11 cellular contexts compared by ENCODE assay signal in genomic region chr5:169979871-169980270, GRCh38. TPM values are rescaled to one million over a fixed set of nuclear protein-coding genes. Genes with fewer than 3 reads are reported as not detected.
DNase-seq lines count a peak whose midpoint lies in the region; ATAC-seq and TF ChIP-seq lines count a peak whose summit lies in the region.
"Had no signal": no experiment of that assay in that cellular context is flagged by ENCODE, and none has a peak within 500 bp of the region (broad histone marks: within the 10 kb centered on the region; RNA-seq: fewer than 3 reads in every experiment).

No MANE protein-coding gene starts in this region.

- no peaks in the 10 kb centered on the region for H3K9me3 ChIP-seq in CD8-positive, alpha-beta T cell (ENCODE audit: low read length)

- peak overlapping the region; percentile 76 for H3K27ac Mint-ChIP-seq in osteocyte (ENCODE audit: unreplicated experiment)
- H3K27ac Mint-ChIP-seq in CD8-positive, alpha-beta T cell = no peak overlapping the region
- H3K27ac Mint-ChIP-seq: T-helper 2 cell treated with Interferon-gamma antibody and Interleukin-4, amounts not matched to agents 5 μg/mL and 100 μg/mL, for 36 hours had no signal

- no peaks in the 10 kb centered on the region for H3K9me3 Mint-ChIP-seq in osteocyte (ENCODE audit: unreplicated experiment)
- no peaks in the 10 kb centered on the region for H3K9me3 Mint-ChIP-seq in CD8-positive, alpha-beta T cell
- H3K9me3 Mint-ChIP-seq: T-helper 2 cell treated with Interferon-gamma antibody and Interleukin-4, amounts not matched to agents 5 μg/mL and 100 μg/mL, for 36 hours had no signal

- no peaks in the 10 kb centered on the region for H3K27me3 ChIP-seq in CD8-positive, alpha-beta T cell (ENCODE audit: insufficient read depth, low read length)

- no peak for TF ChIP-seq CTCF in WI38 (IDR thresholded peaks at IDR 0.05; ENCODE audit: low read depth, low read length)
- no peak for TF ChIP-seq CTCF in fibroblast of the aortic adventitia (IDR thresholded peaks at IDR 0.05; ENCODE audit: insufficient read depth, low read length)
- no peak for TF ChIP-seq CTCF in osteocyte (IDR thresholded peaks at IDR 0.05)
- TF ChIP-seq CTCF in CD8-positive, alpha-beta T cell (IDR thresholded peaks at IDR 0.05) = no peak

- CTCF ChIA-PET in CD8-positive, alpha-beta T cell (lab: Charles Lee) = interaction anchor here (0.9 to 1.5 kb wide), 2 partner anchors 8 to 11 kb away, joined by 4 to 6 read pairs; no protein-coding TSS in a partner anchor

- H3K4me3 ChIP-seq in WI38 (ENCODE audit: low read depth, low read length) = peak overlapping the region; percentile 71
- peak overlapping the region; percentile 79 for H3K4me3 ChIP-seq in fibroblast of the aortic adventitia (ENCODE audit: low read depth, low read length)
- no peak overlapping the region for H3K4me3 ChIP-seq in CD8-positive, alpha-beta T cell (ENCODE audit: low read depth, low read length)
- H3K4me3 ChIP-seq: GM12878 had no signal

- intact Hi-C loops in CD8-positive, alpha-beta T cell (cut with DNase I, micrococcal nuclease) = no loop called here

- peaks cover 45% of the 10 kb centered on the region for H3K4me1 Mint-ChIP-seq in osteocyte (ENCODE audit: unreplicated experiment)
- H3K4me1 Mint-ChIP-seq in CD8-positive, alpha-beta T cell (ENCODE audit: low read depth) = no peaks in the 10 kb centered on the region

- H3K36me3 ChIP-seq in CD8-positive, alpha-beta T cell (ENCODE audit: insufficient read depth, low read length) = peaks cover 18% of the 10 kb centered on the region

- peak overlapping the region; percentile 78 for H3K4me3 Mint-ChIP-seq in osteocyte (ENCODE audit: unreplicated experiment)
- no peak overlapping the region for H3K4me3 Mint-ChIP-seq in CD8-positive, alpha-beta T cell
- H3K4me3 Mint-ChIP-seq: T-helper 2 cell treated with Interferon-gamma antibody and Interleukin-4, amounts not matched to agents 5 μg/mL and 100 μg/mL, for 36 hours had no signal

- no peak for ATAC-seq in GM19467 (IDR thresholded peaks at IDR 0.05; ENCODE audit: unreplicated experiment)
- no peak for ATAC-seq in CD8-positive, alpha-beta T cell

- no peaks in the 10 kb centered on the region for H3K4me1 ChIP-seq in CD8-positive, alpha-beta T cell (ENCODE audit: insufficient read depth, low read length)

- POLR2A ChIA-PET in CD8-positive, alpha-beta T cell (lab: Charles Lee) = no interaction called here

- in situ Hi-C loops in ACHN (cut with HindIII; ENCODE audit: low pct_ligation_motif_present, low pct_unique_long_range_greater_than_20kb, low sequenced_read_pairs) = no loop called here

- H3K27me3 Mint-ChIP-seq in osteocyte (ENCODE audit: unreplicated experiment) = no peaks in the 10 kb centered on the region
- H3K27me3 Mint-ChIP-seq in CD8-positive, alpha-beta T cell (ENCODE audit: low read depth) = no peaks in the 10 kb centered on the region

- DNase-seq in ELR (ENCODE audit: low read depth) (peak; percentile 26), fibroblast of the aortic adventitia (ENCODE audit: low read depth) (peak; percentile 40), osteocyte (ENCODE audit: extremely low spot score, unreplicated experiment) (no peak), activated gamma-delta T cell treated with Interleukin-2 at 50 U/mL for 16 hours (no peak), ACHN (no peak)
- DNase-seq in CD8-positive, alpha-beta T cell = no peak
- DNase-seq: stimulated activated naive CD4-positive, alpha-beta T cell treated with Interleukin-2 at 50 U/mL for 16 hours had no signal

- H3K27ac ChIP-seq in CD8-positive, alpha-beta T cell (ENCODE audit: low read depth, low read length) = no peak overlapping the region

- no peaks in the 10 kb centered on the region for H3K36me3 Mint-ChIP-seq in osteocyte (ENCODE audit: unreplicated experiment)
- H3K36me3 Mint-ChIP-seq in CD8-positive, alpha-beta T cell = peaks cover 50% of the 10 kb centered on the region

RNA-seq across cellular contexts. Expression of gene INSYN2B, which starts 0.4 kb away (rescaled TPM):
- total RNA-seq in fibroblast of the aortic adventitia (ENCODE audit: low replicate concordance) (7.8 and 19.7 TPM in 2 replicates), osteocyte (2.7 and 3.1 TPM in 2 replicates)
- not detected for total RNA-seq in CD8-positive, alpha-beta T cell
- total RNA-seq: GM12878 had no signal

Comparison
In these comparisons a context has a peak if more than half of its experiments do, and no peak if none do; other contexts are left out.
1. DNase-seq: peak in ELR (single experiment) and fibroblast of the aortic adventitia (single experiment); none in osteocyte (single experiment), activated gamma-delta T cell treated with Interleukin-2 at 50 U/mL for 16 hours (single experiment), ACHN (single experiment) and CD8-positive, alpha-beta T cell (0 of 7).